ENCODE assay signal across 20 cellular contexts in the genomic region with DNA sequence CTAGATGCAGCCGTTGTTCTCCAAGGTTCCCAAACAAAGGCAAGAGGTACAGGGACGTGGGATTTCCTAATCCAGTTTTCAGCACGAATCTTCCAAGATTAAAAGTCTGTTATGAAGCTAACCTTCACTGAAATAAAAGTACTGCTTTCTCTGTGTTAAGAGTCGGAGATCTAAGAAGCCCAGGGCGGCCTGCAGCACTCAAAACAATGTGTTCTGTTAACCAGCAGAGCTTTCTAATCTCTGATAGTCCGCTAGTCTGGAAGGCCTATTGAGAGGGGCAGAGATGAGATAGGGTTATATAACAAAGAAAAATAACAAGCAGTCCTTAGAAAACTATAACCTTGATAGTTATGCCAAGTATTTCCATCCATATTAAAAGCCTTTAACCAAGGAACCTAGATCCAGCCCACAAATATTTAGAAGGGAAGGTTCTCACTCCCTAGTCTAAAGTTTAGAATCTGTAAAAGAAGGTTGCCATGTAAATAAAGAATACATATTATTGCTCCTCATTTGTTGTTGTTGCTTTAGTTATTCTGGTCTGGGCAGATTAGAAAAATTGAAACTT.
A peak's percentile ranks its signal among the peaks of the same experiment; 100 is the strongest.
DNase-seq lines count a peak whose midpoint lies in the region; ATAC-seq and TF ChIP-seq lines count a peak whose summit lies in the region.
"Had no signal": no experiment of that assay in that cellular context is flagged by ENCODE, and none has a peak within 500 bp of the region (broad histone marks: within the 10 kb centered on the region; RNA-seq: fewer than 3 reads in every experiment).

No MANE protein-coding gene starts in this region.

- peak overlapping the region in 1 of 3 experiments; percentile 13 for H3K4me3 Mint-ChIP-seq in nephron
- H3K4me3 Mint-ChIP-seq: activated B cell treated with CpG ODN at 0.5 μM for 24 hours; activated naive CD8-positive, alpha-beta T cell treated with anti-CD3 and anti-CD28 coated beads, Interleukin-2, amount 10 ng/mL, durations not matched to agents 7 days and 5 days; activated T-helper 1 cell treated with anti-CD3 and anti-CD28 coated beads, Interleukin-12 subunit alpha, Interleukin-12 subunit beta, Interleukin-2, Interleukin-4 antibody, amounts not matched to agents 30 ng/mL and 10 ng/mL and 1 ng/mL, durations not matched to agents 14 hours and 24 hours and 36 hours; B cell; natural killer cell treated with Interleukin-12 subunit alpha and Interleukin-12 subunit beta and Interleukin-15 and Interleukin-18, amount 100 ng/mL, for 72 hours had no signal

- H3K36me3 ChIP-seq in ascending aorta (no peaks in the 10 kb centered on the region), thoracic aorta (no peaks in the 10 kb centered on the region)
- H3K36me3 ChIP-seq: SJCRH30 had no signal

- TF ChIP-seq CTCF in ascending aorta (IDR thresholded peaks at IDR 0.05) (no peak), coronary artery (IDR thresholded peaks at IDR 0.05) (no peak), nephron (IDR thresholded peaks at IDR 0.05; ENCODE audit: unreplicated experiment in 3 of 3) (no peak), thoracic aorta (IDR thresholded peaks at IDR 0.05) (no peak)

- peak overlapping the region; percentile 81 to 84 for H3K27ac ChIP-seq in ascending aorta
- peak overlapping the region; percentile 39 to 84 for H3K27ac ChIP-seq in coronary artery
- H3K27ac ChIP-seq in thoracic aorta = peak overlapping the region; percentile 79 to 86
- H3K27ac ChIP-seq: KMS-11, SJCRH30 had no signal

- ATAC-seq in thoracic aorta (ENCODE audit: insufficient number of reproducible peaks, low FRiP score, low read depth) = no peak
- ATAC-seq: esophagus mucosa; natural killer cell treated with Interleukin-12 subunit alpha and Interleukin-12 subunit beta and Interleukin-15 and Interleukin-18, amount 100 ng/mL, for 72 hours had no signal

- DNase-seq in ascending aorta (ENCODE audit: low spot score in 2 of 2) (no peak), coronary artery (ENCODE audit: low spot score) (no peak), thoracic aorta (ENCODE audit: low spot score) (no peak), AG08396 (ENCODE audit: low spot score) (no peak), NCI-H524 treated with DMSO at 0.1 percent for 48 hours (lab: John Stamatoyannopoulos, UW) (no peak), CD1c-positive myeloid dendritic cell (ENCODE audit: extremely low spot score) (no peak)
- DNase-seq: activated B cell treated with CpG ODN at 0.5 μM for 24 hours; activated naive CD8-positive, alpha-beta T cell treated with anti-CD3 and anti-CD28 coated beads, Interleukin-2, amount 10 ng/mL, durations not matched to agents 7 days and 5 days; islet precursor cell; NCI-H1048; NCI-H2081 treated with DMSO at 0.1 percent for 48 hours; NCI-H526; SJCRH30; stimulated activated naive CD4-positive, alpha-beta T cell treated with Interleukin-2 at 50 U/mL for 16 hours had no signal

- H3K4me3 ChIP-seq in ascending aorta = no peak overlapping the region
- H3K4me3 ChIP-seq in coronary artery = no peak overlapping the region
- peak overlapping the region; percentile 22 for H3K4me3 ChIP-seq in thoracic aorta
- H3K4me3 ChIP-seq: SJCRH30 had no signal

- no peaks in the 10 kb centered on the region for H3K9me3 Mint-ChIP-seq in nephron
- H3K9me3 Mint-ChIP-seq: activated B cell treated with CpG ODN at 0.5 μM for 24 hours; activated naive CD8-positive, alpha-beta T cell treated with anti-CD3 and anti-CD28 coated beads, Interleukin-2, amount 10 ng/mL, durations not matched to agents 7 days and 5 days; activated T-helper 1 cell treated with anti-CD3 and anti-CD28 coated beads, Interleukin-12 subunit alpha, Interleukin-12 subunit beta, Interleukin-2, Interleukin-4 antibody, amounts not matched to agents 30 ng/mL and 10 ng/mL and 1 ng/mL, durations not matched to agents 14 hours and 24 hours and 36 hours; natural killer cell treated with Interleukin-12 subunit alpha and Interleukin-12 subunit beta and Interleukin-15 and Interleukin-18, amount 100 ng/mL, for 72 hours had no signal

- H3K4me1 ChIP-seq in ascending aorta (peaks cover 5 to 24% of the 10 kb centered on the region in 2 donors), thoracic aorta (ENCODE audit: control insufficient read depth in 1 of 2, low read depth in 2 of 2) (peaks cover 9 to 47% of the 10 kb centered on the region in 2 donors)

- H3K36me3 Mint-ChIP-seq in nephron (ENCODE audit: low read depth) = no peaks in the 10 kb centered on the region
- H3K36me3 Mint-ChIP-seq: activated naive CD8-positive, alpha-beta T cell treated with anti-CD3 and anti-CD28 coated beads, Interleukin-2, amount 10 ng/mL, durations not matched to agents 7 days and 5 days; natural killer cell treated with Interleukin-12 subunit alpha and Interleukin-12 subunit beta and Interleukin-15 and Interleukin-18, amount 100 ng/mL, for 72 hours had no signal

- H3K27ac Mint-ChIP-seq in nephron = peak overlapping the region; percentile 30 to 92 (median 83)
- H3K27ac Mint-ChIP-seq: activated B cell treated with CpG ODN at 0.5 μM for 24 hours; activated naive CD8-positive, alpha-beta T cell treated with anti-CD3 and anti-CD28 coated beads, Interleukin-2, amount 10 ng/mL, durations not matched to agents 7 days and 5 days; activated T-helper 1 cell treated with anti-CD3 and anti-CD28 coated beads, Interleukin-12 subunit alpha, Interleukin-12 subunit beta, Interleukin-2, Interleukin-4 antibody, amounts not matched to agents 30 ng/mL and 10 ng/mL and 1 ng/mL, durations not matched to agents 14 hours and 24 hours and 36 hours; B cell; natural killer cell treated with Interleukin-12 subunit alpha and Interleukin-12 subunit beta and Interleukin-15 and Interleukin-18, amount 100 ng/mL, for 72 hours had no signal

- H3K27me3 ChIP-seq in ascending aorta = no peaks in the 10 kb centered on the region
- no peaks in the 10 kb centered on the region for H3K27me3 ChIP-seq in thoracic aorta (replicated peaks; ENCODE audit: insufficient read depth)
- H3K27me3 ChIP-seq: SJCRH30 had no signal

- peaks cover 42% of the 10 kb centered on the region for H3K4me1 Mint-ChIP-seq in nephron

- no peaks in the 10 kb centered on the region for H3K9me3 ChIP-seq in ascending aorta
- no peaks in the 10 kb centered on the region for H3K9me3 ChIP-seq in thoracic aorta
- H3K9me3 ChIP-seq: SJCRH30 had no signal

- intact Hi-C loops in ascending aorta (cut with DNase I) = no loop called here

- peaks cover 17% of the 10 kb centered on the region for H3K27me3 Mint-ChIP-seq in nephron (ENCODE audit: low read depth)
